ENCODE assay signal across 8 cellular contexts in genomic region chr6:36594816-36595167, GRCh38. TPM values are rescaled to one million over a fixed set of nuclear protein-coding genes. Genes with fewer than 3 reads are reported as not detected.
DNase-seq lines count a peak whose midpoint lies in the region; ATAC-seq and TF ChIP-seq lines count a peak whose summit lies in the region.

No MANE protein-coding gene starts in this region.

- H3K36me3 ChIP-seq in mucosa of stomach (ENCODE audit: control insufficient read depth, insufficient read depth, low read length): peaks cover 2% of the 10 kb centered on the region

- no peaks in the 10 kb centered on the region for H3K9me3 ChIP-seq in mucosa of stomach (ENCODE audit: control insufficient read depth, low read length)

- peaks cover 17% of the 10 kb centered on the region for H3K4me1 ChIP-seq in mucosa of stomach (ENCODE audit: control insufficient read depth, insufficient read depth, low read length)

- H3K27ac ChIP-seq in dorsolateral prefrontal cortex: peak overlapping the region; percentile 88 to 100 (median 99)

- intact Hi-C loops in dorsolateral prefrontal cortex (cut with DNase I): loop anchor here (1.0 to 5.0 kb wide), 6 partner anchors 47 to 567 kb away; partner anchors contain the start of genes KCTD20 (in 2 of the 2), PXT1 (in 2 of the 2), STK38 (in 2 of the 2) and MAPK14 (in 1 of the 2)

- no peak for TF ChIP-seq CTCF in dorsolateral prefrontal cortex (IDR thresholded peaks at IDR 0.05 in 54 of 56, conservative IDR thresholded peaks at IDR 0.05 in 2 of 56; ENCODE audit: low read depth in 1 of 56, partially characterized antibody in 56 of 56)

- ATAC-seq in HG03342 (IDR thresholded peaks at IDR 0.05; ENCODE audit: unreplicated experiment): no peak

- H3K27me3 ChIP-seq in dorsolateral prefrontal cortex (no peaks in the 10 kb centered on the region), mucosa of stomach (ENCODE audit: control insufficient read depth, insufficient read depth, low read length) (no peaks in the 10 kb centered on the region)

- DNase-seq in COR-L47 (lab: John Stamatoyannopoulos, UW): peak; percentile 36
- peak; percentile 33 to 41 for DNase-seq in NCI-H526 (lab: John Stamatoyannopoulos, UW)
- DNase-seq in dorsolateral prefrontal cortex: no peak
- no peak for DNase-seq in NCI-H2029 treated with DMSO at 0.1 percent for 48 hours (lab: John Stamatoyannopoulos, UW)
- no peak for DNase-seq in NCI-H510A treated with DMSO at 0.1 percent for 48 hours (lab: John Stamatoyannopoulos, UW)
- DNase-seq in glomerular visceral epithelial cell (ENCODE audit: extremely low spot score): no peak

- H3K4me3 ChIP-seq in dorsolateral prefrontal cortex (peak overlapping the region; percentile 53 to 99 (median 91)), mucosa of stomach (ENCODE audit: low read length) (peak overlapping the region; percentile 78)

- peak overlapping the region; percentile 97 for H3K9ac ChIP-seq in mucosa of stomach (ENCODE audit: low read length)

RNA-seq across cellular contexts. Expression of gene SRSF3, which starts 0.6 kb away (rescaled TPM):
- total RNA-seq in dorsolateral prefrontal cortex: 100 to 1,000 TPM; 108 to 194 (median 145) TPM

RNA-seq across cellular contexts. Expression of gene STK38, which starts 47.5 kb away (rescaled TPM):
- 10 to 100 TPM in 106 of 120 experiments, 1 to 10 TPM in 14; 6.3 to 23.4 (median 13.6) TPM for total RNA-seq in dorsolateral prefrontal cortex

Comparison
In these comparisons a context has a peak if more than half of its experiments do, and no peak if none do; other contexts are left out.
1. DNase-seq: peak in COR-L47 (single experiment) and NCI-H526 (2 of 2); none in dorsolateral prefrontal cortex (0 of 10), NCI-H2029 treated with DMSO at 0.1 percent for 48 hours (single experiment), NCI-H510A treated with DMSO at 0.1 percent for 48 hours (single experiment) and glomerular visceral epithelial cell (single experiment).